In the genomic region with DNA sequence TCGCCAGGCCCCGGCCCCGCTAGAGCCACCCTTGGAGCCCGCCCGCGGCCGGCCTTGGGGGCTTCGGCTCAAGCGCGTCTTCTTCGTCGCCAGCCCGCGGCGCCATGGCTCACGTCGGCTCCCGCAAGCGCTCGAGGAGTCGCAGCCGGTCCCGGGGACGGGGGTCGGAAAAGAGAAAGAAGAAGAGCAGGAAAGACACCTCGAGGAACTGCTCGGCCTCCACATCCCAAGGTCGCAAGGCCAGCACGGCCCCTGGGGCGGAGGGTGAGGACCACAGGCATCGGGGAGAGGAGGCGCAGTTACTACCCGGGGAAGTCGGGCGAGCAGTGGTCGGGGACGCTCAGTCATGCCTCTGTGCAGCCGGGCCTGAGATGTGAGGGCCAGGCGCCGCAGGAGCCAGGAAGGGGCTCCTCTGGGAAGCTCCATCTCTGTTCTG, we compare ENCODE assay signal across 8 cellular contexts.
A peak's percentile ranks its signal among the peaks of the same experiment; 100 is the strongest.
DNase-seq lines count a peak whose midpoint lies in the region; ATAC-seq and TF ChIP-seq lines count a peak whose summit lies in the region.

No MANE protein-coding gene starts in this region.

- no peaks in the 10 kb centered on the region for H3K9me3 Mint-ChIP-seq in nephron

- no peaks in the 10 kb centered on the region for H3K27me3 Mint-ChIP-seq in nephron (ENCODE audit: low read depth)

- peak overlapping the region in 2 of 3 experiments; percentile 37 to 39 for H3K27ac Mint-ChIP-seq in nephron

- H3K9ac ChIP-seq in OCI-LY3 (ENCODE audit: low read length) (peak overlapping the region; percentile 89), endocrine pancreas (ENCODE audit: control insufficient read depth, insufficient read depth, low read length) (peak overlapping the region; percentile 67)

- H3F3A ChIP-seq in DOHH2 (ENCODE audit: control insufficient read depth, insufficient read depth) = peaks cover 7% of the 10 kb centered on the region; the same call in 1 of the 2 replicates

- H3K9me3 ChIP-seq in DOHH2 (ENCODE audit: control insufficient read depth, insufficient read depth, low read length) (no peaks in the 10 kb centered on the region), OCI-LY3 (ENCODE audit: insufficient read depth, low read length) (no peaks in the 10 kb centered on the region), endocrine pancreas (ENCODE audit: control insufficient read depth, low read length) (no peaks in the 10 kb centered on the region)

- H2AFZ ChIP-seq in OCI-LY3 (ENCODE audit: low read depth, low read length) = peak overlapping the region; percentile 11; the same call in 1 of the 2 replicates

- H3K4me1 ChIP-seq in DOHH2 (ENCODE audit: control insufficient read depth, low read length) (peaks cover 48% of the 10 kb centered on the region), OCI-LY3 (ENCODE audit: low read length) (peaks cover 21% of the 10 kb centered on the region), endocrine pancreas (ENCODE audit: control insufficient read depth, insufficient read depth, low read length) (no peaks in the 10 kb centered on the region)

- no peak for TF ChIP-seq CTCF in DOHH2 (IDR thresholded peaks at IDR 0.05; ENCODE audit: low read depth, low read length, poor library complexity, severe bottlenecking)
- peak; percentile 18; the same call in 1 of the 2 replicates for TF ChIP-seq CTCF in OCI-LY3 (IDR thresholded peaks at IDR 0.05; ENCODE audit: low read depth, low read length)
- no peak for TF ChIP-seq CTCF in nephron (IDR thresholded peaks at IDR 0.05; ENCODE audit: unreplicated experiment in 3 of 3)

- H3K4me2 ChIP-seq in DOHH2 (ENCODE audit: low read length) (peak overlapping the region; percentile 83), OCI-LY3 (ENCODE audit: low read length) (peak overlapping the region; percentile 94)

- H4K20me1 ChIP-seq in DOHH2 (ENCODE audit: control insufficient read depth, insufficient read depth, low read depth, low read length) (peaks cover 9% of the 10 kb centered on the region; the same call in 1 of the 2 replicates), OCI-LY3 (ENCODE audit: insufficient read depth, low read length) (peaks cover 21% of the 10 kb centered on the region)

- DNase-seq in activated gamma-delta T cell treated with Interleukin-2 at 50 U/mL for 16 hours (no peak), middle frontal gyrus (ENCODE audit: extremely low spot score, low spot score) (no peak)
- DNase-seq in effector CD8-positive, alpha-beta T cell (lab: John Stamatoyannopoulos, UW) = no peak

- H3K4me3 ChIP-seq in DOHH2 (ENCODE audit: low read length) = peak overlapping the region; percentile 94
- H3K4me3 ChIP-seq in OCI-LY3 (ENCODE audit: low read length) = peak overlapping the region; percentile 96
- peak overlapping the region; percentile 37 for H3K4me3 ChIP-seq in endocrine pancreas (ENCODE audit: control insufficient read depth, insufficient read depth, low read length)

- H3K27ac ChIP-seq in DOHH2 (ENCODE audit: low read depth, low read length) (peak overlapping the region; percentile 72), OCI-LY3 (ENCODE audit: low read length) (peak overlapping the region; percentile 53)

- ATAC-seq in GM21737 (IDR thresholded peaks at IDR 0.05; ENCODE audit: unreplicated experiment) = peak; percentile 5

- H3K79me2 ChIP-seq in DOHH2 (ENCODE audit: control insufficient read depth, low read length) (peaks cover 69% of the 10 kb centered on the region), OCI-LY3 (ENCODE audit: low read length) (peaks cover 30% of the 10 kb centered on the region)

- H3K27me3 ChIP-seq in DOHH2 (ENCODE audit: control insufficient read depth, low read length) (no peaks in the 10 kb centered on the region), OCI-LY3 (ENCODE audit: low read depth, low read length) (no peaks in the 10 kb centered on the region), endocrine pancreas (ENCODE audit: control insufficient read depth, insufficient read depth, low read length) (no peaks in the 10 kb centered on the region)

- no peaks in the 10 kb centered on the region for H3K36me3 Mint-ChIP-seq in nephron (ENCODE audit: low read depth)

- H3K4me3 Mint-ChIP-seq in nephron = peak overlapping the region; percentile 90 to 93 (median 91)

- H3K36me3 ChIP-seq in DOHH2 (ENCODE audit: control insufficient read depth, low read length) (peaks cover 62% of the 10 kb centered on the region), OCI-LY3 (replicated peaks; ENCODE audit: low read depth, low read length) (peaks cover 15% of the 10 kb centered on the region), endocrine pancreas (ENCODE audit: control insufficient read depth, insufficient read depth, low read length) (no peaks in the 10 kb centered on the region)

- no peaks in the 10 kb centered on the region for H3K9me2 ChIP-seq in DOHH2 (replicated peaks; ENCODE audit: control insufficient read depth, low read length)

- peaks cover 45% of the 10 kb centered on the region for H3K4me1 Mint-ChIP-seq in nephron

Comparison
In these comparisons a context has a peak if more than half of its experiments do, and no peak if none do; other contexts are left out.
1. H3K4me3 ChIP-seq: peak in every context shown above with its lines; median percentile 96 in OCI-LY3; 94 in DOHH2; 37 in endocrine pancreas.